19 cellular contexts compared by ENCODE assay signal in genomic region chr7:122847871-122848473, GRCh38. TPM values are rescaled to one million over a fixed set of nuclear protein-coding genes. Genes with fewer than 3 reads are reported as not detected.
DNase-seq lines count a peak whose midpoint lies in the region; ATAC-seq and TF ChIP-seq lines count a peak whose summit lies in the region.
"Had no signal": no experiment of that assay in that cellular context is flagged by ENCODE, and none has a peak within 500 bp of the region (broad histone marks: within the 10 kb centered on the region; RNA-seq: fewer than 3 reads in every experiment).

No MANE protein-coding gene starts in this region.

- no peaks in the 10 kb centered on the region for H3K9me2 ChIP-seq in GM23248 (ENCODE audit: insufficient read depth)

- peaks cover 4% of the 10 kb centered on the region for H3K36me3 Mint-ChIP-seq in neural progenitor cell
- H3K36me3 Mint-ChIP-seq in activated T-cell treated with anti-CD3 and anti-CD28 coated beads, Interleukin-2, amount 50 U/mL, for 4 hours (ENCODE audit: insufficient read depth) = no peaks in the 10 kb centered on the region
- H3K36me3 Mint-ChIP-seq: CD4-positive, CD25-positive, alpha-beta regulatory T cell had no signal

- H3K27me3 Mint-ChIP-seq in neural progenitor cell (ENCODE audit: insufficient read depth, low read depth) = no peaks in the 10 kb centered on the region
- no peaks in the 10 kb centered on the region for H3K27me3 Mint-ChIP-seq in activated T-cell treated with anti-CD3 and anti-CD28 coated beads, Interleukin-2, amount 50 U/mL, for 4 hours (ENCODE audit: low read depth)
- H3K27me3 Mint-ChIP-seq: CD4-positive, CD25-positive, alpha-beta regulatory T cell had no signal

- peak; percentile 60 for DNase-seq in A673 (ENCODE audit: low spot score)
- peak; percentile 15 for DNase-seq in NCI-H69 (lab: John Stamatoyannopoulos, UW)
- no peak for DNase-seq in right atrium auricular region (ENCODE audit: low spot score)
- peak; percentile 7 for DNase-seq in neural progenitor cell (ENCODE audit: low spot score)
- DNase-seq in ACHN = no peak
- DNase-seq in GM23248 = no peak
- no peak for DNase-seq in activated gamma-delta T cell treated with Interleukin-2 at 50 U/mL for 16 hours
- DNase-seq in activated T-cell treated with anti-CD3 and anti-CD28 coated beads, Interleukin-2, amount 50 U/mL, for 4 hours = no peak
- DNase-seq: CD4-positive, CD25-positive, alpha-beta regulatory T cell; DMS79 treated with DMSO at 0.1 percent for 48 hours; GDM1; MG63; NCI-H1092 treated with DMSO at 0.1 percent for 48 hours; NCI-H1694 treated with DMSO at 0.1 percent for 48 hours; NCI-H2171; NCI-H446 treated with DMSO at 0.1 percent for 48 hours; Peyer's patch; SHP77 treated with DMSO at 0.1 percent for 48 hours had no signal

- TF ChIP-seq CTCF in A673 (conservative IDR thresholded peaks at IDR 0.05; ENCODE audit: low read depth, low read length) (no peak), right atrium auricular region (IDR thresholded peaks at IDR 0.05) (no peak), neural progenitor cell (IDR thresholded peaks at IDR 0.05) (no peak)

- H3K4me3 Mint-ChIP-seq in neural progenitor cell = no peak overlapping the region
- no peak overlapping the region for H3K4me3 Mint-ChIP-seq in activated T-cell treated with anti-CD3 and anti-CD28 coated beads, Interleukin-2, amount 50 U/mL, for 4 hours
- H3K4me3 Mint-ChIP-seq: CD4-positive, CD25-positive, alpha-beta regulatory T cell had no signal

- no peaks in the 10 kb centered on the region for H3K9me3 ChIP-seq in A673 (ENCODE audit: low read depth, low read length, poor library complexity, severe bottlenecking)
- no peaks in the 10 kb centered on the region for H3K9me3 ChIP-seq in right atrium auricular region
- H3K9me3 ChIP-seq in neural progenitor cell (ENCODE audit: low read depth) = no peaks in the 10 kb centered on the region
- no peaks in the 10 kb centered on the region for H3K9me3 ChIP-seq in GM23248 (ENCODE audit: low read depth)
- H3K9me3 ChIP-seq: MG63, Peyer's patch had no signal

- POLR2A ChIA-PET in A673 (lab: Charles Lee; ENCODE audit: low non-redundant PET) = no interaction called here

- H3K27ac ChIP-seq in A673 (ENCODE audit: low read depth, low read length, poor library complexity, severe bottlenecking) = peak overlapping the region; percentile 74
- H3K27ac ChIP-seq in right atrium auricular region = peak overlapping the region; percentile 26 to 27
- H3K27ac ChIP-seq in neural progenitor cell = no peak overlapping the region
- H3K27ac ChIP-seq in GM23248 = no peak overlapping the region
- H3K27ac ChIP-seq: KMS-11, Peyer's patch had no signal

- no peak overlapping the region for H3K9ac ChIP-seq in neural progenitor cell
- H3K9ac ChIP-seq in GM23248 = no peak overlapping the region
- H3K9ac ChIP-seq: KMS-11 had no signal

- intact Hi-C loops in A673 (cut with micrococcal nuclease; ENCODE audit: unreplicated experiment) = no loop called here

- CTCF ChIA-PET in A673 (lab: Charles Lee) = no interaction called here

- H3K4me3 ChIP-seq in A673 (ENCODE audit: low read depth, low read length, poor library complexity, severe bottlenecking) (no peak overlapping the region), right atrium auricular region (no peak overlapping the region), neural progenitor cell (no peak overlapping the region), GM23248 (no peak overlapping the region)
- H3K4me3 ChIP-seq: MG63, Peyer's patch had no signal

- H3K4me1 Mint-ChIP-seq in neural progenitor cell = peaks cover 15% of the 10 kb centered on the region
- H3K4me1 Mint-ChIP-seq in activated T-cell treated with anti-CD3 and anti-CD28 coated beads, Interleukin-2, amount 50 U/mL, for 4 hours (ENCODE audit: low read depth) = no peaks in the 10 kb centered on the region
- H3K4me1 Mint-ChIP-seq: CD4-positive, CD25-positive, alpha-beta regulatory T cell had no signal

- H3K79me2 ChIP-seq in neural progenitor cell (ENCODE audit: low read depth) (no peaks in the 10 kb centered on the region), GM23248 (ENCODE audit: insufficient read depth) (no peaks in the 10 kb centered on the region)

- H3F3A ChIP-seq in neural progenitor cell (ENCODE audit: low read depth) (no peaks in the 10 kb centered on the region), GM23248 (ENCODE audit: insufficient read depth) (no peaks in the 10 kb centered on the region)

- no peak overlapping the region for H3K27ac Mint-ChIP-seq in neural progenitor cell
- H3K27ac Mint-ChIP-seq: CD4-positive, CD25-positive, alpha-beta regulatory T cell had no signal

- no peaks in the 10 kb centered on the region for H3K9me3 Mint-ChIP-seq in neural progenitor cell
- H3K9me3 Mint-ChIP-seq in activated T-cell treated with anti-CD3 and anti-CD28 coated beads, Interleukin-2, amount 50 U/mL, for 4 hours = peaks cover 12% of the 10 kb centered on the region

- H4K20me1 ChIP-seq in neural progenitor cell (ENCODE audit: low read depth) (no peaks in the 10 kb centered on the region), GM23248 (ENCODE audit: insufficient read depth) (no peaks in the 10 kb centered on the region)

- H3K36me3 ChIP-seq in A673 (ENCODE audit: insufficient read depth, low read length, poor library complexity, severe bottlenecking) = no peaks in the 10 kb centered on the region
- H3K36me3 ChIP-seq in right atrium auricular region = no peaks in the 10 kb centered on the region
- no peaks in the 10 kb centered on the region for H3K36me3 ChIP-seq in neural progenitor cell
- H3K36me3 ChIP-seq in GM23248 (ENCODE audit: low read depth) = no peaks in the 10 kb centered on the region
- H3K36me3 ChIP-seq: MG63, Peyer's patch had no signal

- H2AFZ ChIP-seq in neural progenitor cell (replicated peaks) (no peak overlapping the region), GM23248 (no peak overlapping the region)

- no peak for ATAC-seq in activated T-cell treated with anti-CD3 and anti-CD28 coated beads, Interleukin-2, amount 50 U/mL, for 4 hours

- WGBS in GM23248 (ENCODE audit: low coverage in 1 of 2, low lambda C conversion rate in 2 of 2, missing lambda C conversion rate in 2 of 2), 2 experiments = 34 to 36% methylated on average over 3 of the region's 3 CpGs

- BruUV-seq in A673 (replicated peaks; lab: Mats Ljungman, UMichigan) = no TSS peak

- H3K4me2 ChIP-seq in neural progenitor cell (peak overlapping the region; percentile 4), GM23248 (ENCODE audit: unreplicated experiment) (no peak overlapping the region)
- H3K4me2 ChIP-seq: KMS-11 had no signal

- H3K4me1 ChIP-seq in A673 (ENCODE audit: insufficient read depth, low read length, poor library complexity, severe bottlenecking) (peaks cover 69% of the 10 kb centered on the region), right atrium auricular region (peaks cover 0 to 4% of the 10 kb centered on the region in 2 donors), neural progenitor cell (peaks cover 19% of the 10 kb centered on the region), GM23248 (ENCODE audit: insufficient read depth) (no peaks in the 10 kb centered on the region)
- H3K4me1 ChIP-seq: Peyer's patch had no signal

- in situ Hi-C loops in ACHN (cut with HindIII; ENCODE audit: low pct_ligation_motif_present, low pct_unique_long_range_greater_than_20kb, low sequenced_read_pairs) = no loop called here
- in situ Hi-C loops in GM23248 (cut with MboI) = no loop called here

- no peaks in the 10 kb centered on the region for H3K27me3 ChIP-seq in A673 (replicated peaks; ENCODE audit: insufficient read depth, low read depth, low read length, poor library complexity)
- H3K27me3 ChIP-seq in right atrium auricular region = no peaks in the 10 kb centered on the region
- H3K27me3 ChIP-seq in neural progenitor cell = no peaks in the 10 kb centered on the region
- no peaks in the 10 kb centered on the region for H3K27me3 ChIP-seq in GM23248 (replicated peaks; ENCODE audit: insufficient read depth)
- H3K27me3 ChIP-seq: MG63, Peyer's patch had no signal

RNA-seq across cellular contexts. Expression of gene CADPS2, which starts 38.3 kb away (rescaled TPM):
- total RNA-seq in A673 (2021) (74.4 and 81.3 TPM in 2 replicates), right atrium auricular region (10 to 100 TPM; 11.8 to 19.9 TPM), neural progenitor cell (ENCODE audit: low replicate concordance) (13.2 and 19.1 TPM in 2 replicates)
- total RNA-seq in GM23248 (2014; rRNA removed; shearing (Covaris generic)) = 0.13 and 0.43 TPM in 2 replicates
- 0.06 and 0.18 TPM in 2 replicates for polyA plus RNA-seq in GM23248 (2016; fragmentation: Nextera tagmentation; extraction: Ambion mirVana)
- total RNA-seq in activated T-cell treated with anti-CD3 and anti-CD28 coated beads, Interleukin-2, amount 50 U/mL, for 4 hours = under 1 TPM; 0.11 to 0.18 (median 0.16) TPM
- total RNA-seq: CD4-positive, CD25-positive, alpha-beta regulatory T cell had no signal

Comparison
In these comparisons a context has a peak if more than half of its experiments do, and no peak if none do; other contexts are left out.
1. DNase-seq: peak in A673 (single experiment), NCI-H69 (single experiment) and neural progenitor cell (single experiment); none in right atrium auricular region (single experiment), ACHN (single experiment), GM23248 (single experiment), activated gamma-delta T cell treated with Interleukin-2 at 50 U/mL for 16 hours (single experiment) and activated T-cell treated with anti-CD3 and anti-CD28 coated beads, Interleukin-2, amount 50 U/mL, for 4 hours (single experiment).
2. H3K27ac ChIP-seq: peak in A673 (single experiment) and right atrium auricular region (2 of 2); none in neural progenitor cell (single experiment) and GM23248 (single experiment).